18 cellular contexts compared by ENCODE assay signal in the genomic region with DNA sequence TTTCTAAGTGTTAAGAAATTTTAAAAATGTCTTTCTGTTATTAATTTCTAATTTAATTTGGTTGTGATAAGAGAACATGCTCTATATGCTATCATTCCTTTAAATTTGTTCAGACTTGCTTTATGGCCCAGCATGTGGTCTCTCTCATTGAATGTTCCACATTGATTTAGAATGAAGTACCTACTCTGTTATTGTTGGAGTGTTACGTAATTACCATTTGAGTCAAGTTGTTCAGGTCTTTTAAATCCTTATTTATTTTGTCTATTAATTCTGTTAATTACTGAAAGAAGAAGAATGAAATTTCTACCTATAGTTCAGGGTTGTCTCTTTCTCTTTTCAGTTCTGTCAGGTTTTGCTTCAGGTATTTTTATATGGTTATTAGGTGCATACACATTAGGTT. TPM values are rescaled to one million over a fixed set of nuclear protein-coding genes. Genes with fewer than 3 reads are reported as not detected.
DNase-seq lines count a peak whose midpoint lies in the region; TF ChIP-seq lines count a peak whose summit lies in the region.
"Had no signal": no experiment of that assay in that cellular context is flagged by ENCODE, and none has a peak within 500 bp of the region (broad histone marks: within the 10 kb centered on the region; RNA-seq: fewer than 3 reads in every experiment).

No MANE protein-coding gene starts in this region.

- H3K4me3 ChIP-seq in choroid plexus epithelial cell (ENCODE audit: low read depth, low read length): no peak overlapping the region

- DNase-seq in NCI-H2107 treated with DMSO at 0.1 percent for 48 hours (lab: John Stamatoyannopoulos, UW; ENCODE audit: unreplicated experiment) (peak; percentile 5), NCI-H2107 (lab: John Stamatoyannopoulos, UW) (no peak), DMS79 (lab: John Stamatoyannopoulos, UW) (peak; percentile 32), NCI-H146 treated with DMSO at 0.1 percent for 48 hours (lab: John Stamatoyannopoulos, UW; ENCODE audit: unreplicated experiment) (peak; percentile 15), choroid plexus epithelial cell (ENCODE audit: low read depth) (peak; percentile 26), DMS53 (lab: John Stamatoyannopoulos, UW) (no peak), ureter (ENCODE audit: low spot score) (no peak)
- DNase-seq in stimulated activated CD8-positive, alpha-beta memory T cell treated with anti-CD3 and anti-CD28 coated beads, Interleukin-4, amount 100 ng/mL, for 48 hours: no peak
- DNase-seq: 8988T, COR-L47, H7, HFFc6, NCI-H1436, NCI-H2029 treated with DMSO at 0.1 percent for 48 hours, NCI-H2227 treated with DMSO at 0.1 percent for 48 hours, NCI-H526 treated with DMSO at 0.1 percent for 48 hours, OCI-M1, Right ventricle myocardium superior had no signal

- no peak for TF ChIP-seq CTCF in choroid plexus epithelial cell (conservative IDR thresholded peaks at IDR 0.05; ENCODE audit: low read depth, low read length)

RNA-seq across cellular contexts. Expression of gene PRMT3, which starts 57.0 kb away (rescaled TPM):
- 26.5 TPM for total RNA-seq in ureter

Comparison
In these comparisons a context has a peak if more than half of its experiments do, and no peak if none do; other contexts are left out.
1. DNase-seq: peak in NCI-H2107 treated with DMSO at 0.1 percent for 48 hours (single experiment), DMS79 (single experiment), NCI-H146 treated with DMSO at 0.1 percent for 48 hours (single experiment) and choroid plexus epithelial cell (single experiment); none in NCI-H2107 (single experiment), stimulated activated CD8-positive, alpha-beta memory T cell treated with anti-CD3 and anti-CD28 coated beads, Interleukin-4, amount 100 ng/mL, for 48 hours (single experiment), DMS53 (single experiment) and ureter (single experiment).